In the genomic region with DNA sequence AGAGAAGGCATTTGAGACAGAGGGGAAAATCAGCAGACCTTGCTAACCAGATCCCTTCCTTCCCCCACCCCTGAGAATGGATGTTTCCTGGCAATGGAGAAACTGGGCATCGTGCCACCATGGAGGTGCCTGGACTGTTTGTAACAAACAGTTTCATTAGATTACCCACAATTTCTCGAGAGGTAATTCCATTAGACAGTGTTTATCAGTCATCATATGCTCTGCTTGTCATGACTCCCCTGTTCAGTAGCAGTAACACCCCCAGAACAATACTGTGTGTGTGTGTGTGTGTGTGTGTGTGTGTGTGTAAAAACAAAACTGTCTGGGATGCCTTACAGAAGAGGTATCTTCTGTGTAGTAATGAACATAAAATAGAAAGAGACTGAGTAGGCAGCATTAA, we compare ENCODE assay signal across 15 cellular contexts.
DNase-seq lines count a peak whose midpoint lies in the region; ATAC-seq, FAIRE-seq and TF ChIP-seq lines count a peak whose summit lies in the region.
"Had no signal": no experiment of that assay in that cellular context is flagged by ENCODE, and none has a peak within 500 bp of the region (broad histone marks: within the 10 kb centered on the region; RNA-seq: fewer than 3 reads in every experiment).

No MANE protein-coding gene starts in this region.

- no peak overlapping the region for H3K27ac Mint-ChIP-seq in GM23338
- H3K27ac Mint-ChIP-seq: CD4-positive, alpha-beta memory T cell; stimulated activated naive CD8-positive, alpha-beta T cell treated with anti-CD3 and anti-CD28 coated beads, Interleukin-15, amount 100 ng/mL, for 72 hours had no signal

- H3K79me2 ChIP-seq in fibroblast of lung (ENCODE audit: control insufficient read depth, insufficient read depth, low read length) (no peaks in the 10 kb centered on the region), GM23338 (replicated peaks; ENCODE audit: insufficient read depth) (no peaks in the 10 kb centered on the region)

- H3K27ac ChIP-seq in HEK293 (ENCODE audit: extremely low read depth, low read depth, low read length) (no peak overlapping the region), fibroblast of lung (ENCODE audit: insufficient read depth, low read length) (no peak overlapping the region), GM23338 (ENCODE audit: low read depth) (no peak overlapping the region)
- H3K27ac ChIP-seq: VCaP had no signal

- DNase-seq in NCI-H226 (peak; percentile 53), fibroblast of lung (ENCODE audit: low read depth in 2 of 2) (peak; percentile 1 to 2), pons (ENCODE audit: low spot score) (peak; percentile 5), GM23338 (ENCODE audit: low spot score) (no peak), RCC 7860 (ENCODE audit: low spot score) (no peak)
- DNase-seq: activated CD8-positive, alpha-beta memory T cell treated with anti-CD3 and anti-CD28 coated beads, Interleukin-2, amount 50 U/mL, for 48 hours; CD4-positive, alpha-beta memory T cell; mucosa of descending colon; NCI-H2107; stimulated activated CD4-positive, alpha-beta T cell treated with anti-CD3 and anti-CD28 coated beads, Interleukin-4, amount 100 ng/mL, for 4 hours; stimulated activated naive CD8-positive, alpha-beta T cell treated with anti-CD3 and anti-CD28 coated beads, Interleukin-15, amount 100 ng/mL, for 72 hours had no signal

- H3K4me2 ChIP-seq in fibroblast of lung (ENCODE audit: extremely low read depth, insufficient read depth, low read length) (no peak overlapping the region), GM23338 (no peak overlapping the region)

- H3K9me3 Mint-ChIP-seq in GM23338, result no peaks in the 10 kb centered on the region

- TF ChIP-seq CTCF in HEK293 (tag by site-specific recombination; IDR thresholded peaks at IDR 0.05), result no peak
- no peak for TF ChIP-seq CTCF in fibroblast of lung (conservative IDR thresholded peaks at IDR 0.05 in 1 of 2, IDR thresholded peaks at IDR 0.05 in 1 of 2; ENCODE audit: low read depth in 1 of 2, low read length in 2 of 2)
- TF ChIP-seq CTCF in GM23338 (conservative IDR thresholded peaks at IDR 0.05; ENCODE audit: low read depth in 2 of 2), result no peak

- H3K9me3 ChIP-seq in HEK293 (ENCODE audit: control insufficient read depth, insufficient read depth, low read depth, low read length) (no peaks in the 10 kb centered on the region), fibroblast of lung (ENCODE audit: control insufficient read depth, insufficient read depth, low read depth, low read length) (no peaks in the 10 kb centered on the region)
- H3K9me3 ChIP-seq: mucosa of descending colon had no signal

- no peaks in the 10 kb centered on the region for H3F3A ChIP-seq in GM23338 (replicated peaks; ENCODE audit: low read depth)

- H3K4me1 Mint-ChIP-seq in GM23338, result no peaks in the 10 kb centered on the region
- H3K4me1 Mint-ChIP-seq: CD4-positive, alpha-beta memory T cell; stimulated activated naive CD8-positive, alpha-beta T cell treated with anti-CD3 and anti-CD28 coated beads, Interleukin-15, amount 100 ng/mL, for 72 hours had no signal

- FAIRE-seq in RCC 7860 (lab: Jason Lieb, UNC), result no peak

- H3K27me3 Mint-ChIP-seq in GM23338 (ENCODE audit: insufficient read depth, low read depth, poor library complexity), result no peaks in the 10 kb centered on the region
- H3K27me3 Mint-ChIP-seq: CD4-positive, alpha-beta memory T cell; stimulated activated naive CD8-positive, alpha-beta T cell treated with anti-CD3 and anti-CD28 coated beads, Interleukin-15, amount 100 ng/mL, for 72 hours had no signal

- CTCF ChIA-PET in HEK293 (lab: Yijun Ruan, JAX), result no interaction called here

- no peaks in the 10 kb centered on the region for H3K36me3 ChIP-seq in HEK293 (ENCODE audit: control insufficient read depth in 2 of 2, insufficient read depth in 1 of 2, low read length in 2 of 2)
- H3K36me3 ChIP-seq in fibroblast of lung (ENCODE audit: control insufficient read depth, insufficient read depth, low read length), result no peaks in the 10 kb centered on the region
- H3K36me3 ChIP-seq in GM23338 (ENCODE audit: insufficient read depth), result no peaks in the 10 kb centered on the region

- H2AFZ ChIP-seq in fibroblast of lung (ENCODE audit: low read length), result no peak overlapping the region
- H2AFZ ChIP-seq in GM23338, result no peak overlapping the region

- H3K27me3 ChIP-seq in fibroblast of lung (ENCODE audit: control insufficient read depth, insufficient read depth, low read length) (no peaks in the 10 kb centered on the region), GM23338 (ENCODE audit: insufficient read depth) (no peaks in the 10 kb centered on the region)

- H3K4me1 ChIP-seq in HEK293 (ENCODE audit: control insufficient read depth, insufficient read depth, low read length) (no peaks in the 10 kb centered on the region), fibroblast of lung (ENCODE audit: control insufficient read depth, extremely low read depth, insufficient read depth, low read length) (no peaks in the 10 kb centered on the region), GM23338 (ENCODE audit: insufficient read depth) (no peaks in the 10 kb centered on the region)

- POLR2A ChIA-PET in HEK293 (lab: Yijun Ruan, JAX), result no interaction called here

- no peaks in the 10 kb centered on the region for H3K36me3 Mint-ChIP-seq in GM23338 (ENCODE audit: low read depth)
- H3K36me3 Mint-ChIP-seq: CD4-positive, alpha-beta memory T cell had no signal

- no peak overlapping the region for H3K9ac ChIP-seq in fibroblast of lung (ENCODE audit: insufficient read depth, low read length)

- no peaks in the 10 kb centered on the region for H4K20me1 ChIP-seq in fibroblast of lung (ENCODE audit: control insufficient read depth, extremely low read depth, insufficient read depth, low read length)
- no peaks in the 10 kb centered on the region for H4K20me1 ChIP-seq in GM23338 (replicated peaks; ENCODE audit: insufficient read depth)

- H3K4me3 Mint-ChIP-seq in GM23338, result no peak overlapping the region
- H3K4me3 Mint-ChIP-seq: CD4-positive, alpha-beta memory T cell; stimulated activated naive CD8-positive, alpha-beta T cell treated with anti-CD3 and anti-CD28 coated beads, Interleukin-15, amount 100 ng/mL, for 72 hours had no signal

- H3K9me2 ChIP-seq in GM23338 (ENCODE audit: insufficient read depth), result peaks cover 5% of the 10 kb centered on the region; the same call in 1 of the 2 replicates

- H3K4me3 ChIP-seq in HEK293 (ENCODE audit: low read depth, low read length) (no peak overlapping the region), fibroblast of lung (replicated peaks in 1 of 4; ENCODE audit: control extremely low read depth in 1 of 4, insufficient read depth in 1 of 4, low read depth in 3 of 4, low read length in 4 of 4) (no peak overlapping the region), GM23338 (no peak overlapping the region)
- H3K4me3 ChIP-seq: mucosa of descending colon had no signal

- ATAC-seq in HG03342 (IDR thresholded peaks at IDR 0.05; ENCODE audit: unreplicated experiment) (no peak), GM23338 (no peak), GM21786 (IDR thresholded peaks at IDR 0.05; ENCODE audit: unreplicated experiment) (no peak)
- ATAC-seq: mucosa of descending colon; stimulated activated naive CD8-positive, alpha-beta T cell treated with anti-CD3 and anti-CD28 coated beads, Interleukin-15, amount 100 ng/mL, for 72 hours had no signal

TF ChIP-seq in HEK293, 187 proteins besides CTCF, POLR2A, EP300 and RAD21 (continues in another document):
- no peak for TF ChIP-seq ZFP41 (tag by site-specific recombination; IDR thresholded peaks at IDR 0.05; ENCODE audit: borderline replicate concordance)

TF ChIP-seq in GM23338, 12 proteins besides CTCF, POLR2A, EP300 and RAD21 (continues in another document):
- TF ChIP-seq NANOG (IDR thresholded peaks at IDR 0.05; ENCODE audit: borderline replicate concordance) (no peak), STAT1 (IDR thresholded peaks at IDR 0.05; ENCODE audit: unreplicated experiment) (no peak), ZNF331 (CRISPR knock-in tag; IDR thresholded peaks at IDR 0.05; ENCODE audit: low read depth) (no peak)
- TF ChIP-seq, protein P1, sequence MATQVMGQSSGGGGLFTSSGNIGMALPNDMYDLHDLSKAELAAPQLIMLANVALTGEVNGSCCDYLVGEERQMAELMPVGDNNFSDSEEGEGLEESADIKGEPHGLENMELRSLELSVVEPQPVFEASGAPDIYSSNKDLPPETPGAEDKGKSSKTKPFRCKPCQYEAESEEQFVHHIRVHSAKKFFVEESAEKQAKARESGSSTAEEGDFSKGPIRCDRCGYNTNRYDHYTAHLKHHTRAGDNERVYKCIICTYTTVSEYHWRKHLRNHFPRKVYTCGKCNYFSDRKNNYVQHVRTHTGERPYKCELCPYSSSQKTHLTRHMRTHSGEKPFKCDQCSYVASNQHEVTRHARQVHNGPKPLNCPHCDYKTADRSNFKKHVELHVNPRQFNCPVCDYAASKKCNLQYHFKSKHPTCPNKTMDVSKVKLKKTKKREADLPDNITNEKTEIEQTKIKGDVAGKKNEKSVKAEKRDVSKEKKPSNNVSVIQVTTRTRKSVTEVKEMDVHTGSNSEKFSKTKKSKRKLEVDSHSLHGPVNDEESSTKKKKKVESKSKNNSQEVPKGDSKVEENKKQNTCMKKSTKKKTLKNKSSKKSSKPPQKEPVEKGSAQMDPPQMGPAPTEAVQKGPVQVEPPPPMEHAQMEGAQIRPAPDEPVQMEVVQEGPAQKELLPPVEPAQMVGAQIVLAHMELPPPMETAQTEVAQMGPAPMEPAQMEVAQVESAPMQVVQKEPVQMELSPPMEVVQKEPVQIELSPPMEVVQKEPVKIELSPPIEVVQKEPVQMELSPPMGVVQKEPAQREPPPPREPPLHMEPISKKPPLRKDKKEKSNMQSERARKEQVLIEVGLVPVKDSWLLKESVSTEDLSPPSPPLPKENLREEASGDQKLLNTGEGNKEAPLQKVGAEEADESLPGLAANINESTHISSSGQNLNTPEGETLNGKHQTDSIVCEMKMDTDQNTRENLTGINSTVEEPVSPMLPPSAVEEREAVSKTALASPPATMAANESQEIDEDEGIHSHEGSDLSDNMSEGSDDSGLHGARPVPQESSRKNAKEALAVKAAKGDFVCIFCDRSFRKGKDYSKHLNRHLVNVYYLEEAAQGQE (IDR thresholded peaks at IDR 0.05; ENCODE audit: unreplicated experiment), result no peak
- TF ChIP-seq, protein P2, sequence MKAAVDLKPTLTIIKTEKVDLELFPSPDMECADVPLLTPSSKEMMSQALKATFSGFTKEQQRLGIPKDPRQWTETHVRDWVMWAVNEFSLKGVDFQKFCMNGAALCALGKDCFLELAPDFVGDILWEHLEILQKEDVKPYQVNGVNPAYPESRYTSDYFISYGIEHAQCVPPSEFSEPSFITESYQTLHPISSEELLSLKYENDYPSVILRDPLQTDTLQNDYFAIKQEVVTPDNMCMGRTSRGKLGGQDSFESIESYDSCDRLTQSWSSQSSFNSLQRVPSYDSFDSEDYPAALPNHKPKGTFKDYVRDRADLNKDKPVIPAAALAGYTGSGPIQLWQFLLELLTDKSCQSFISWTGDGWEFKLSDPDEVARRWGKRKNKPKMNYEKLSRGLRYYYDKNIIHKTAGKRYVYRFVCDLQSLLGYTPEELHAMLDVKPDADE (IDR thresholded peaks at IDR 0.05), result no peak

Comparison
In these comparisons a context has a peak if more than half of its experiments do, and no peak if none do; other contexts are left out.
1. DNase-seq: peak in NCI-H226 (single experiment), fibroblast of lung (2 of 2) and pons (single experiment); none in GM23338 (single experiment) and RCC 7860 (single experiment).